Comparison of ENCODE assay signal across 35 cellular contexts in the genomic region with DNA sequence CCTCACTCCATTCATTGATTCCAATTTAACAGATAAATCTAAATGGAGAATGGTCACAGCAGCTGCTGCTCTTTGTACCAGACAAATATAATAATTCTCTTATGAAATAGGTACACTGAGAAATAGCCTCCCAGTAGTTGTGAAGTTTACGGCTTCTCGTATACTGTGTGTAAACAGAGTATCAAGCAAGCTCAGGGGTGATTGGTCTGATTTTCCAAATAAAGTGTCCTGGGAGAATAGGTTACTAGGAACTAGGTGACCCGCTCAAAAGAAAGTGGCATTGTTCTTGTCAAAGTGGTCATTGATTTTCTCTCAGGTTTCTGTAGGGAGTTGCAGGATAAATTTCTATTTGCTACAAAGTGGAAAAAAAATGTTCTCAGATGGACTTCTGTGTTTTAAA.
"Had no signal": no experiment of that assay in that cellular context is flagged by ENCODE, and none has a peak within 500 bp of the region (broad histone marks: within the 10 kb centered on the region; RNA-seq: fewer than 3 reads in every experiment).

No MANE protein-coding gene starts in this region.

- DNase-seq: activated B cell treated with CpG ODN at 0.5 μM for 24 hours; activated CD4-positive, alpha-beta memory T cell treated with anti-CD3 and anti-CD28 coated beads, Interleukin-2, amount 10 ng/mL, durations not matched to agents 7 days and 5 days; activated CD4-positive, alpha-beta T cell treated with anti-CD3 and anti-CD28 coated beads for 48 hours; activated CD4-positive, CD25-positive, alpha-beta regulatory T cell treated with anti-CD3 and anti-CD28 coated beads, Interleukin-2, amount 50 U/mL, for 72 hours; activated CD8-positive, alpha-beta memory T cell treated with anti-CD3 and anti-CD28 coated beads for 24 hours; activated CD8-positive, alpha-beta memory T cell treated with anti-CD3 and anti-CD28 coated beads, Interleukin-2, amount 10 ng/mL, durations not matched to agents 7 days and 5 days; activated effector memory CD4-positive, alpha-beta T cell treated with anti-CD3 and anti-CD28 coated beads, Interleukin-2, amount 50 U/mL, for 16 hours; activated naive CD4-positive, alpha-beta T cell; activated naive CD4-positive, alpha-beta T cell treated with anti-CD3 and anti-CD28 coated beads, Interleukin-2, amount 50 U/mL, for 16 hours; activated naive CD8-positive, alpha-beta T cell treated with anti-CD3 and anti-CD28 coated beads for 36 hours; activated T-cell treated with anti-CD3 and anti-CD28 coated beads, Interleukin-2, amount 50 U/mL, for 1 hour; activated T-cell treated with anti-CD3 and anti-CD28 coated beads, Interleukin-2, amount 50 U/mL, for 72 hours; amniotic stem cell; aorta; Kasumi-1; KG1; MM.1S; MV-4-11; NCI-H1092; NCI-H1436 treated with DMSO at 0.1 percent for 48 hours; NCI-H1694 treated with DMSO at 0.1 percent for 48 hours; NCI-H2029 treated with DMSO at 0.1 percent for 48 hours; NCI-H2171 treated with DMSO at 0.1 percent for 48 hours; NCI-H2227 treated with DMSO at 0.1 percent for 48 hours; NCI-H446; NCI-H510A treated with DMSO at 0.1 percent for 48 hours; NCI-H526 treated with DMSO at 0.1 percent for 48 hours; Peyer's patch; SIG-M5; T-cell; T-helper 17 cell; T-helper 9 cell had no signal

- ATAC-seq: activated CD8-positive, alpha-beta memory T cell treated with anti-CD3 and anti-CD28 coated beads, Interleukin-2, amount 10 ng/mL, durations not matched to agents 7 days and 5 days; activated T-cell treated with anti-CD3 and anti-CD28 coated beads, Interleukin-2, amount 50 U/mL, for 72 hours; activated T-helper 17 cell treated with anti-CD3 and anti-CD28 coated beads, Interleukin-2, amount 50 U/mL, for 72 hours; Right ventricle myocardium inferior; SK-N-SH treated with all-trans-retinoic acid at 6 μM for 48 hours; T-cell; T-helper 17 cell had no signal
